Comparison of ENCODE assay signal across 9 cellular contexts in the genomic region with DNA sequence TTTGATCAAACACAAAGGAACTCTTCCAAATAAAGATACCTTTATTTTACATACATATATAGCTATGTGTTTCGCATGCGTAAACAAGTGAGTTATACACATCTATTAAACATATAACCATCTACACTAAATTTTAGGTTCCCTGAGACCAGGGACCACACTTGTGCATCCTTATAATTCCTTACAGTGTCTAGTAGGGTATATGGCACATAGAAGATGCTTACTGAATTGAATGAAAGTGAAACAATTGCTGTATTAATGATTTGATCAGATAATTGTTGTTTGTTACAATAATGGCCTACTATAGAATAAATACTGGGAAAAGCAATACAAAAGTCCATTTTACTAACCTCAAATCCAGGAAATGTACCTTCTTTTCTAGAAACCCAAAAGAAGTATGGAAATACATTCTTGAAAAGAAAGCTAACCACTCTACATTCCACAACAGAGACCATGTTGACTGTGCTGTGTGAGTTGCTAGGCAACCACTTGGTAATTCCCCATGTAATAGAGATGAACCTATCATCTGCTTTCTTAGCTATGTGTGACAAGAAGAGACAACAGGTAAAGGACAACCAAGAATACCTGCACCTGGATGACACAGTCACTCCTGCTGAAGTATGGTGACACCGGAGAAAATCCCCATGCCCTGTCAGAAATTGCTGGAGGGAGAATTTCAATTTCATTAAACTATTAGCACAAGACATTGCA. TPM values are rescaled to one million over a fixed set of nuclear protein-coding genes. Genes with fewer than 3 reads are reported as not detected.
DNase-seq lines count a peak whose midpoint lies in the region; ATAC-seq and TF ChIP-seq lines count a peak whose summit lies in the region.
"Had no signal": no experiment of that assay in that cellular context is flagged by ENCODE, and none has a peak within 500 bp of the region (broad histone marks: within the 10 kb centered on the region; RNA-seq: fewer than 3 reads in every experiment).

No MANE protein-coding gene starts in this region.

- WGBS in lung, 2 donors: 88 to 95% methylated on average over 3 of the region's 3 CpGs
- 94 to 99% methylated on average over 3 of the region's 3 CpGs for WGBS in body of pancreas, 2 donors

- peak; percentile 73 for DNase-seq in GM12865 (ENCODE audit: low read depth)
- peak; percentile 82 for DNase-seq in GM23338 (ENCODE audit: low spot score)
- peak; percentile 33 for DNase-seq in RPMI8226
- no peak for DNase-seq in lung (ENCODE audit: low spot score)
- DNase-seq in mesenteric fat pad (ENCODE audit: low spot score): no peak
- no peak for DNase-seq in body of pancreas
- no peak for DNase-seq in Karpas-422
- DNase-seq: effector memory CD8-positive, alpha-beta T cell had no signal

- intact Hi-C loops in body of pancreas (cut with DNase I): no loop called here

- no peak overlapping the region for H3K4me3 ChIP-seq in GM12865 (ENCODE audit: low read depth, low read length)
- H3K4me3 ChIP-seq in GM23338: no peak overlapping the region
- H3K4me3 ChIP-seq in lung: no peak overlapping the region
- no peak overlapping the region for H3K4me3 ChIP-seq in body of pancreas
- H3K4me3 ChIP-seq in Karpas-422 (ENCODE audit: low read length): no peak overlapping the region

- TF ChIP-seq CTCF in GM12865 (IDR thresholded peaks at IDR 0.05; ENCODE audit: insufficient read depth, low read depth, low read length, missing control alignments) (no peak), GM23338 (conservative IDR thresholded peaks at IDR 0.05; ENCODE audit: low read depth in 2 of 2) (no peak), lung (IDR thresholded peaks at IDR 0.05; ENCODE audit: control extremely low read depth, extremely low read depth) (no peak), body of pancreas (IDR thresholded peaks at IDR 0.05) (no peak)

- peak; percentile 44 for ATAC-seq in GM23338
- ATAC-seq in lung (ENCODE audit: insufficient read depth, low FRiP score): peak; percentile 27
- no peak for ATAC-seq in body of pancreas
- ATAC-seq in GM21390 (IDR thresholded peaks at IDR 0.05; ENCODE audit: unreplicated experiment): no peak
- ATAC-seq: effector memory CD8-positive, alpha-beta T cell had no signal

- H3K27me3 Mint-ChIP-seq in GM23338 (ENCODE audit: insufficient read depth, low read depth, poor library complexity): peaks cover 2% of the 10 kb centered on the region

- H2AFZ ChIP-seq in GM23338: no peak overlapping the region
- no peak overlapping the region for H2AFZ ChIP-seq in Karpas-422 (ENCODE audit: low read length)

- H3K9me3 ChIP-seq in lung (ENCODE audit: control insufficient read depth in 2 of 2, insufficient read depth in 1 of 2, low read length in 1 of 2): peaks cover 2 to 3% of the 10 kb centered on the region in 2 donors
- peaks cover 0 to 2% (median 0%) of the 10 kb centered on the region in 3 donors for H3K9me3 ChIP-seq in body of pancreas
- H3K9me3 ChIP-seq in Karpas-422 (ENCODE audit: low read length): peaks cover 3% of the 10 kb centered on the region; the same call in 1 of the 2 replicates

- H3K4me1 ChIP-seq in GM23338 (ENCODE audit: insufficient read depth) (peaks cover 19% of the 10 kb centered on the region), lung (ENCODE audit: control insufficient read depth in 2 of 2, insufficient read depth in 2 of 2, low read length in 2 of 2) (no peaks in the 10 kb centered on the region), body of pancreas (peaks cover 11% of the 10 kb centered on the region), Karpas-422 (ENCODE audit: low read length) (no peaks in the 10 kb centered on the region)

- peaks cover 4% of the 10 kb centered on the region; the same call in 2 of the 3 replicates for H3K36me3 Mint-ChIP-seq in GM23338 (ENCODE audit: low read depth)

- H3K27ac Mint-ChIP-seq in GM23338: peak overlapping the region; percentile 92

- no peaks in the 10 kb centered on the region for H3K27me3 ChIP-seq in GM23338 (ENCODE audit: insufficient read depth)
- no peaks in the 10 kb centered on the region for H3K27me3 ChIP-seq in lung (ENCODE audit: control insufficient read depth, insufficient read depth)
- H3K27me3 ChIP-seq in body of pancreas: no peaks in the 10 kb centered on the region
- H3K27me3 ChIP-seq in Karpas-422 (ENCODE audit: low read length): peaks cover 1% of the 10 kb centered on the region; the same call in 1 of the 2 replicates

- peaks cover 49% of the 10 kb centered on the region for H3K4me1 Mint-ChIP-seq in GM23338

- H3K79me2 ChIP-seq in GM23338 (replicated peaks; ENCODE audit: insufficient read depth): no peaks in the 10 kb centered on the region
- no peaks in the 10 kb centered on the region for H3K79me2 ChIP-seq in Karpas-422 (ENCODE audit: low read length)

- H3K9ac ChIP-seq in Karpas-422 (ENCODE audit: low read length): no peak overlapping the region

- peaks cover 13% of the 10 kb centered on the region for H3K9me3 Mint-ChIP-seq in GM23338
- H3K9me3 Mint-ChIP-seq: effector memory CD8-positive, alpha-beta T cell had no signal

- H3K4me3 Mint-ChIP-seq in GM23338: no peak overlapping the region
- H3K4me3 Mint-ChIP-seq: effector memory CD8-positive, alpha-beta T cell had no signal

- H3K4me2 ChIP-seq in GM23338 (no peak overlapping the region), Karpas-422 (ENCODE audit: low read depth, low read length, poor library complexity, severe bottlenecking) (no peak overlapping the region)

- no peak for TF ChIP-seq POLR2A in body of pancreas (IDR thresholded peaks at IDR 0.05)

- peak overlapping the region; percentile 40; the same call in 1 of the 2 replicates for H3K27ac ChIP-seq in GM23338 (ENCODE audit: low read depth)
- H3K27ac ChIP-seq in lung (ENCODE audit: low read depth in 1 of 2, low read length in 1 of 2): peak overlapping the region in 1 of 2 donors; percentile 64
- H3K27ac ChIP-seq in body of pancreas: no peak overlapping the region
- no peak overlapping the region for H3K27ac ChIP-seq in Karpas-422 (ENCODE audit: low read length)

- no peaks in the 10 kb centered on the region for H4K20me1 ChIP-seq in GM23338 (replicated peaks; ENCODE audit: insufficient read depth)
- no peaks in the 10 kb centered on the region; the same call in 1 of the 2 replicates for H4K20me1 ChIP-seq in Karpas-422 (ENCODE audit: insufficient read depth, low read depth, low read length)

- no peaks in the 10 kb centered on the region for H3K9me2 ChIP-seq in GM23338 (ENCODE audit: insufficient read depth)
- no peaks in the 10 kb centered on the region for H3K9me2 ChIP-seq in Karpas-422 (replicated peaks; ENCODE audit: insufficient read depth, low read length)

- no peaks in the 10 kb centered on the region; the same call in 1 of the 2 replicates for H3F3A ChIP-seq in GM23338 (replicated peaks; ENCODE audit: low read depth)

- no peaks in the 10 kb centered on the region for H3K36me3 ChIP-seq in GM23338 (ENCODE audit: insufficient read depth)
- H3K36me3 ChIP-seq in lung (ENCODE audit: control insufficient read depth in 2 of 2, insufficient read depth in 2 of 2, low read length in 2 of 2): no peaks in the 10 kb centered on the region
- no peaks in the 10 kb centered on the region for H3K36me3 ChIP-seq in body of pancreas (replicated peaks in 1 of 2; ENCODE audit: insufficient read depth in 1 of 2, low read depth in 2 of 2)
- H3K36me3 ChIP-seq in Karpas-422 (ENCODE audit: insufficient read depth, low read length): no peaks in the 10 kb centered on the region

TF ChIP-seq in GM23338, 12 proteins besides CTCF, POLR2A, EP300 and RAD21 (continues in another document):
- no peak for TF ChIP-seq ZNF114 (CRISPR knock-in tag; IDR thresholded peaks at IDR 0.05)
- TF ChIP-seq JUNB (IDR thresholded peaks at IDR 0.05; ENCODE audit: unreplicated experiment): no peak
- no peak for TF ChIP-seq ZNF331 (CRISPR knock-in tag; IDR thresholded peaks at IDR 0.05; ENCODE audit: low read depth)
- no peak for TF ChIP-seq EZH2phosphoT487 (IDR thresholded peaks at IDR 0.05; ENCODE audit: unreplicated experiment)
- TF ChIP-seq STAT1 (IDR thresholded peaks at IDR 0.05; ENCODE audit: unreplicated experiment): no peak
- no peak for TF ChIP-seq EZH2 (IDR thresholded peaks at IDR 0.05; ENCODE audit: low read depth, unreplicated experiment)

RNA-seq across cellular contexts. Expression of gene CIPC, which starts 11.9 kb away (rescaled TPM):
- 33.7 and 36.9 TPM in 2 replicates for total RNA-seq in GM23338 (2014; rRNA removed; shearing (Covaris generic))
- polyA plus RNA-seq in GM23338 (2016; fragmentation: Nextera tagmentation; extraction: Ambion mirVana): 7.3 and 8.1 TPM in 2 replicates
- 10 to 100 TPM; 26.6 to 32.0 TPM for total RNA-seq in lung
- polyA plus RNA-seq in lung: 10 to 100 TPM in 1 of 2 donors, 1 to 10 TPM in 1; 6.4 to 10.6 TPM
- 23.1 TPM for total RNA-seq in mesenteric fat pad
- 10 to 100 TPM; 13.7 to 17.1 TPM for total RNA-seq in body of pancreas
- 34.0 and 47.0 TPM in 2 replicates for total RNA-seq in Karpas-422 (2014; rRNA removed; shearing (Covaris generic); ENCODE audit: low replicate concordance)

RNA-seq across cellular contexts. Expression of gene ZDHHC22, which starts 55.4 kb away (rescaled TPM):
- 29.3 and 32.1 TPM in 2 replicates for total RNA-seq in GM23338 (2014; rRNA removed; shearing (Covaris generic))
- polyA plus RNA-seq in GM23338 (2016; fragmentation: Nextera tagmentation; extraction: Ambion mirVana) (14.7 and 17.6 TPM in 2 replicates), lung (under 1 TPM in 1 of 2 donors, not detected in 1; 0.02 TPM)
- total RNA-seq in lung (not detected), mesenteric fat pad (not detected), body of pancreas (not detected)
- not detected in 2 replicates for total RNA-seq in Karpas-422 (2014; rRNA removed; shearing (Covaris generic); ENCODE audit: low replicate concordance)

RNA-seq across cellular contexts. Expression of gene IRF2BPL, which starts 57.7 kb away (rescaled TPM):
- 97.8 and 119 TPM in 2 replicates for total RNA-seq in GM23338 (2014; rRNA removed; shearing (Covaris generic))
- polyA plus RNA-seq in GM23338 (2016; fragmentation: Nextera tagmentation; extraction: Ambion mirVana): 11.2 and 13.2 TPM in 2 replicates
- 10 to 100 TPM; 42.4 to 52.4 TPM for total RNA-seq in lung
- 10 to 100 TPM in 1 of 2 donors, 1 to 10 TPM in 1; 9.3 to 34.8 TPM for polyA plus RNA-seq in lung
- 51.9 TPM for total RNA-seq in mesenteric fat pad
- 10 to 100 TPM; 26.7 to 52.1 TPM for total RNA-seq in body of pancreas
- 11.8 and 22.2 TPM in 2 replicates for total RNA-seq in Karpas-422 (2014; rRNA removed; shearing (Covaris generic); ENCODE audit: low replicate concordance)

Comparison
In these comparisons a context has a peak if more than half of its experiments do, and no peak if none do; other contexts are left out.
1. DNase-seq: peak in GM12865 (single experiment), GM23338 (single experiment) and RPMI8226 (single experiment); none in lung (single experiment), mesenteric fat pad (single experiment), body of pancreas (0 of 4) and Karpas-422 (single experiment).
2. ATAC-seq: peak in GM23338 (single experiment) and lung (single experiment); none in body of pancreas (single experiment) and GM21390 (single experiment).
3. RNA of gene ZDHHC22, which starts 55.4 kb away (total RNA-seq): 29.3 to 32.1 TPM in GM23338; not detected in lung, not detected in mesenteric fat pad (single experiment), not detected in body of pancreas and not detected in Karpas-422; every median in the first group is over 10 times any median in the second.